24 cellular contexts compared by ENCODE assay signal in genomic region chr3:8541486-8541885, GRCh38. TPM values are rescaled to one million over a fixed set of nuclear protein-coding genes. Genes with fewer than 3 reads are reported as not detected.
DNase-seq lines count a peak whose midpoint lies in the region; ATAC-seq, FAIRE-seq and TF ChIP-seq lines count a peak whose summit lies in the region.
"Had no signal": no experiment of that assay in that cellular context is flagged by ENCODE, and none has a peak within 500 bp of the region (broad histone marks: within the 10 kb centered on the region; RNA-seq: fewer than 3 reads in every experiment).

No MANE protein-coding gene starts in this region.

- H3K27me3 ChIP-seq in K562 (ENCODE audit: control insufficient read depth in 2 of 2, insufficient read depth in 2 of 2, low read length in 2 of 2) (peaks cover 2 to 21% of the 10 kb centered on the region in 2 experiments; a peak in 3 of 5 replicates), smooth muscle cell (ENCODE audit: low read depth) (no peaks in the 10 kb centered on the region)

- peaks cover 40% of the 10 kb centered on the region for H3K4me1 Mint-ChIP-seq in osteocyte (ENCODE audit: unreplicated experiment)
- H3K4me1 Mint-ChIP-seq: B cell; CD14-positive monocyte; CD8-positive, alpha-beta memory T cell had no signal

- no peak overlapping the region for H3K4me2 ChIP-seq in K562 (ENCODE audit: insufficient read depth, low read length)
- no peak overlapping the region for H3K4me2 ChIP-seq in smooth muscle cell

- TF ChIP-seq RAD21 in K562 (CRISPR knock-in tag; conservative IDR thresholded peaks at IDR 0.05 in 1 of 2, IDR thresholded peaks at IDR 0.05 in 1 of 2) = no peak

- no peak for TF ChIP-seq EP300 in K562 (IDR thresholded peaks at IDR 0.05; ENCODE audit: low read length)

- no peak for FAIRE-seq in K562 (lab: Jason Lieb, UNC)
- FAIRE-seq: GM12892, HepG2 had no signal

- no TSS peak for BruUV-seq in K562 (replicated peaks; lab: Mats Ljungman, UMichigan)

- H3K4me3 ChIP-seq in K562 (no peak overlapping the region), smooth muscle cell (no peak overlapping the region)

- no peaks in the 10 kb centered on the region for H3K36me3 ChIP-seq in K562 (ENCODE audit: control insufficient read depth, insufficient read depth, low read length)
- peaks cover 20% of the 10 kb centered on the region for H3K36me3 ChIP-seq in smooth muscle cell (ENCODE audit: low read depth)

- no peak overlapping the region for H3K9ac ChIP-seq in K562 (ENCODE audit: insufficient read depth in 1 of 2, low read depth in 2 of 2, low read length in 2 of 2)
- H3K9ac ChIP-seq in smooth muscle cell (ENCODE audit: low read depth) = no peak overlapping the region

- peaks cover 46% of the 10 kb centered on the region for H3F3A ChIP-seq in smooth muscle cell (ENCODE audit: low read depth)

- POLR2A ChIA-PET in K562 (lab: Yijun Ruan, JAX) = no interaction called here

- no peaks in the 10 kb centered on the region for H4K20me1 ChIP-seq in K562 (replicated peaks; ENCODE audit: control insufficient read depth, insufficient read depth, low read length)
- H4K20me1 ChIP-seq in smooth muscle cell (ENCODE audit: low read depth) = peaks cover 70% of the 10 kb centered on the region

- H3K27ac Mint-ChIP-seq in osteocyte (ENCODE audit: unreplicated experiment) = peak overlapping the region; percentile 84
- H3K27ac Mint-ChIP-seq: B cell; CD14-positive monocyte; CD8-positive, alpha-beta memory T cell had no signal

- no peak for TF ChIP-seq POLR2A in K562 (conservative IDR thresholded peaks at IDR 0.05)

- H3K9me3 Mint-ChIP-seq in osteocyte (ENCODE audit: unreplicated experiment) = no peaks in the 10 kb centered on the region
- H3K9me3 Mint-ChIP-seq: CD8-positive, alpha-beta memory T cell had no signal

- H3K4me1 ChIP-seq in K562 (replicated peaks in 1 of 2; ENCODE audit: control insufficient read depth in 2 of 2, insufficient read depth in 2 of 2, low read length in 2 of 2) (no peaks in the 10 kb centered on the region), smooth muscle cell (ENCODE audit: low read depth) (no peaks in the 10 kb centered on the region)

- H3K9me1 ChIP-seq in K562 (ENCODE audit: control insufficient read depth, insufficient read depth, low read length) = no peaks in the 10 kb centered on the region

- no peaks in the 10 kb centered on the region for H3K27me3 Mint-ChIP-seq in osteocyte (ENCODE audit: unreplicated experiment)
- H3K27me3 Mint-ChIP-seq: B cell; CD8-positive, alpha-beta memory T cell had no signal

- ATAC-seq in K562 (no peak), HG03565 (IDR thresholded peaks at IDR 0.05; ENCODE audit: unreplicated experiment) (no peak)
- ATAC-seq: HCT116, HepG2, PC-3, SK-N-SH treated with all-trans-retinoic acid at 6 μM for 48 hours had no signal

- no peak for DNase-seq in K562 (ENCODE audit: extremely low read depth in 1 of 4, low spot score in 3 of 4)
- no peak for DNase-seq in osteocyte (ENCODE audit: extremely low spot score, unreplicated experiment)
- no peak for DNase-seq in smooth muscle cell (lab: John Stamatoyannopoulos, UW; ENCODE audit: unreplicated experiment)
- no peak for DNase-seq in KG1 (lab: John Stamatoyannopoulos, UW)
- no peak for DNase-seq in retina
- no peak for DNase-seq in activated CD8-positive, alpha-beta memory T cell treated with anti-CD3 and anti-CD28 coated beads, Interleukin-2, amount 50 U/mL, for 48 hours
- DNase-seq: CD8-positive, alpha-beta memory T cell; DMS 273 treated with DMSO at 0.1 percent for 48 hours; DMS79; NCI-H1105 treated with DMSO at 0.1 percent for 48 hours; NCI-H146; NCI-H1930; NCI-H446 treated with DMSO at 0.1 percent for 48 hours; NCI-H526; NCI-H82; NK-92 treated with Interleukin-12 subunit alpha and Interleukin-12 subunit beta, amount 100 ng/mL, for 24 hours; PC-3 had no signal

- CTCF ChIA-PET in K562 (lab: Yijun Ruan, JAX; ENCODE audit: low intra/inter-chr PET ratio) = no interaction called here

- intact Hi-C loops in K562 (cut with micrococcal nuclease) = no loop called here

- H3K79me2 ChIP-seq in K562 (ENCODE audit: control insufficient read depth, insufficient read depth, low read length) (no peaks in the 10 kb centered on the region), smooth muscle cell (ENCODE audit: low read depth) (peaks cover 11% of the 10 kb centered on the region)

- H3K27ac ChIP-seq in K562 (ENCODE audit: extremely low read depth, low read depth, low read length) = no peak overlapping the region
- H3K27ac ChIP-seq in smooth muscle cell (ENCODE audit: low read depth) = peak overlapping the region; percentile 97

- under 1% methylated on average over 9 of the region's 9 CpGs for WGBS in K562 (ENCODE audit: insufficient coverage, low coverage, missing lambda C conversion rate)
- 89% methylated on average over 9 of the region's 9 CpGs for WGBS in smooth muscle cell (ENCODE audit: low lambda C conversion rate)

- H2AFZ ChIP-seq in K562 (ENCODE audit: low read depth, low read length) = no peak overlapping the region
- H2AFZ ChIP-seq in smooth muscle cell (ENCODE audit: low read depth) = no peak overlapping the region

- in situ Hi-C loops in K562 (cut with MboI) = no loop called here

- peaks cover 58% of the 10 kb centered on the region for H3K36me3 Mint-ChIP-seq in osteocyte (ENCODE audit: unreplicated experiment)
- H3K36me3 Mint-ChIP-seq: CD14-positive monocyte; CD8-positive, alpha-beta memory T cell had no signal

- H3K9me3 ChIP-seq in K562 (replicated peaks; ENCODE audit: control insufficient read depth, insufficient read depth, low read depth, low read length) (no peaks in the 10 kb centered on the region), smooth muscle cell (replicated peaks; ENCODE audit: low read depth) (no peaks in the 10 kb centered on the region)

- TF ChIP-seq CTCF in K562 (IDR thresholded peaks at IDR 0.05 in 2 of 3, conservative IDR thresholded peaks at IDR 0.05 in 1 of 3; ENCODE audit: insufficient read depth in 2 of 3, low read depth in 1 of 3, low read length in 3 of 3) = no peak
- TF ChIP-seq CTCF in osteocyte (IDR thresholded peaks at IDR 0.05) = no peak
- TF ChIP-seq CTCF in smooth muscle cell (IDR thresholded peaks at IDR 0.05; ENCODE audit: borderline replicate concordance, insufficient read depth, poor library complexity, severe bottlenecking) = no peak

- no peak overlapping the region for H3K4me3 Mint-ChIP-seq in osteocyte (ENCODE audit: unreplicated experiment)
- H3K4me3 Mint-ChIP-seq: B cell; CD14-positive monocyte; CD8-positive, alpha-beta memory T cell had no signal

TF ChIP-seq in K562, 482 proteins besides CTCF, POLR2A, EP300 and RAD21 (continues in another document):
- TF ChIP-seq CREB1 (IDR thresholded peaks at IDR 0.05) (peak; percentile 57; the same call in 1 of the 2 replicates), CREB1 (CRISPR knock-in tag; IDR thresholded peaks at IDR 0.05) (peak; percentile 37; the same call in 1 of the 2 replicates), NFRKB (IDR thresholded peaks at IDR 0.05; ENCODE audit: low read depth) (no peak), CBFB (CRISPR knock-in tag; IDR thresholded peaks at IDR 0.05) (no peak), ATF1 (CRISPR knock-in tag; IDR thresholded peaks at IDR 0.05) (no peak), ATF1 (tag; IDR thresholded peaks at IDR 0.05) (peak; percentile 75), KDM4B (IDR thresholded peaks at IDR 0.05; ENCODE audit: borderline replicate concordance in 2 of 2, low read depth in 1 of 2) (no peak), ZNF785 (CRISPR knock-in tag; IDR thresholded peaks at IDR 0.05) (no peak), XRCC5 (IDR thresholded peaks at IDR 0.05; ENCODE audit: low read depth, low read length) (no peak), BRCA1 (IDR thresholded peaks at IDR 0.05) (no peak), BRCA1 (CRISPR knock-in tag; IDR thresholded peaks at IDR 0.05) (no peak), ZNF586 (CRISPR knock-in tag; conservative IDR thresholded peaks at IDR 0.05) (no peak), FIP1L1 (IDR thresholded peaks at IDR 0.05; ENCODE audit: low read depth, low read length, poor library complexity, severe bottlenecking) (no peak), ELK1 (CRISPR knock-in tag; IDR thresholded peaks at IDR 0.05) (no peak), SPI1 (IDR thresholded peaks at IDR 0.05; ENCODE audit: borderline replicate concordance, low read depth, low read length) (no peak), PCBP1 (IDR thresholded peaks at IDR 0.05; ENCODE audit: low read depth, low read length, poor library complexity, severe bottlenecking) (no peak), SRSF9 (IDR thresholded peaks at IDR 0.05; ENCODE audit: borderline replicate concordance, low read depth, low read length) (no peak)

RNA-seq across cellular contexts. Expression of gene LMCD1, which starts 39.9 kb away (rescaled TPM):
- total RNA-seq in K562 (2011; cell fraction: chromatin; rRNA removed; ENCODE audit: low replicate concordance) = not detected in 2 replicates
- total RNA-seq in K562 (2011; cell fraction: nucleolus; rRNA removed) = not detected in 2 replicates
- total RNA-seq in K562 (2011; cell fraction: nucleoplasm; rRNA removed) = not detected in 2 replicates
- total RNA-seq in K562 (2014; rRNA removed) = not detected in 2 replicates
- not detected in 2 replicates for total RNA-seq in K562 (2014; rRNA removed; fragmentation: Illumina TruSeq; extraction: Trizol)
- total RNA-seq in K562 (2015; rRNA removed; fragmentation: Illumina TruSeq; extraction: Trizol) = not detected in 2 replicates
- not detected in 2 replicates for total RNA-seq in K562 (2021)
- not detected in 2 replicates for polyA plus RNA-seq in K562 (2011; rRNA removed)
- not detected in 2 replicates for polyA plus RNA-seq in K562 (2011; cell fraction: cytosol; rRNA removed)
- not detected in 2 replicates for polyA plus RNA-seq in K562 (2011; cell fraction: nucleus; rRNA removed)
- 0.01 and 0.15 TPM in 2 replicates for polyA plus RNA-seq in K562 (2012)
- not detected in 2 replicates for polyA plus RNA-seq in K562 (2014; fragmentation: Illumina TruSeq; extraction: Trizol)
- polyA plus RNA-seq in K562 (2014; fragmentation: Nextera tagmentation; extraction: Ambion mirVana) = not detected
- polyA plus RNA-seq in K562 (2014; rRNA removed) = 0.60 TPM in 1 of 2 replicates, not detected in the other
- polyA minus RNA-seq in K562 (2011; rRNA and poly(A)+ RNA removed) = not detected in 2 replicates
- not detected in 2 replicates for polyA minus RNA-seq in K562 (2011; cell fraction: cytosol; rRNA and poly(A)+ RNA removed)
- not detected in 2 replicates for polyA minus RNA-seq in K562 (2011; cell fraction: nucleus; rRNA and poly(A)+ RNA removed)
- total RNA-seq in osteocyte = 135 and 136 TPM in 2 replicates
- 187 and 276 TPM in 2 replicates for total RNA-seq in smooth muscle cell
- 356 and 524 TPM in 2 replicates for polyA plus RNA-seq in smooth muscle cell

Comparison
In these comparisons a context has a peak if more than half of its experiments do, and no peak if none do; other contexts are left out.
1. RNA of gene LMCD1, which starts 39.9 kb away (total RNA-seq): 187 to 276 TPM in smooth muscle cell and 135 to 136 TPM in osteocyte; not detected in K562; every median in the first group is over 100 times any median in the second.